ENCODE assay signal across 30 cellular contexts in the genomic region with DNA sequence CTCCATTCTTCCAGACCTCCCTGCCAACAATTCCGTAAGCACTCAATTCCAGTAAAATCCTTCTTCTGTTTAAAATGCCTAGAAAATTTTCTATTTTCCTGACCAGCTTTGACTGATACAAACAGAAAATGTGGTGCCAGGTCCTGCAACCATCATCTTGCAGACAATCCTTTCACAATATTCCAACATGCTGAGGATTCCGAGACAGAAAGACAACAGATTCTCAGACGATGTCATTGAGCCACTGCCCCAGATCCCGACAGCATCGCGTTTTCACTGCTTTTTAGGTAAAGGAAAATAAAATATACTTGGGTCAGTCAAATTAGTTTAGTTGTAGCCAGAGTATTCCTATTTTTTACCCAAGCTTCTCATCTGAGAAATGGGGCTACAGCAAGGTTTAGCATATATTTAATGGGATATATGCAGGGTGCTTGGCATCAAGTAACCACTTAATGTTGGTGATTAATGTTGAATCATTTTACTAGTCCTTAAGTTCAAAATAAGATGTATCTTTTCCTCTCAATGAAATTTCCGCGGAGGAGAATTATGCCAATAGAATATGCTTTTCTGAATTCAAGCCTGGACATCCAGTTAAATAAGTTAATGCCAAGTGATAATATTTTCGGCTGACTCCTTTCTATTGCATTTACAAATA.
"Had no signal": no experiment of that assay in that cellular context is flagged by ENCODE, and none has a peak within 500 bp of the region (broad histone marks: within the 10 kb centered on the region; RNA-seq: fewer than 3 reads in every experiment).

No MANE protein-coding gene starts in this region.

- H3K36me3 ChIP-seq: adrenal gland, brain microvascular endothelial cell, breast epithelium had no signal

- H3K27me3 ChIP-seq: adrenal gland, body of pancreas, brain microvascular endothelial cell, breast epithelium had no signal

- H3K4me1 ChIP-seq: adrenal gland, body of pancreas, breast epithelium had no signal

- H3K27ac ChIP-seq: adrenal gland, body of pancreas, brain microvascular endothelial cell, breast epithelium, VCaP had no signal

- H3K9me3 ChIP-seq: adrenal gland, body of pancreas, breast epithelium had no signal

- H3K4me3 ChIP-seq: adrenal gland, body of pancreas, breast epithelium had no signal

- DNase-seq: activated B cell treated with CpG ODN at 0.5 μM for 24 hours; activated CD4-positive, alpha-beta memory T cell treated with anti-CD3 and anti-CD28 coated beads for 36 hours; activated CD4-positive, alpha-beta T cell treated with anti-CD3 and anti-CD28 coated beads for 4 hours; activated CD4-positive, alpha-beta T cell treated with anti-CD3 and anti-CD28 coated beads, Interleukin-2, amount 10 ng/mL, durations not matched to agents 24 days and 14 days; activated CD4-positive, alpha-beta T cell treated with anti-CD3 and anti-CD28 coated beads, Interleukin-2, amount 50 U/mL, for 1 hour; activated CD4-positive, alpha-beta T cell treated with anti-CD3 and anti-CD28 coated beads, Interleukin-2, amount 50 U/mL, for 4 hours; activated CD4-positive, CD25-positive, alpha-beta regulatory T cell treated with anti-CD3 and anti-CD28 coated beads, Interleukin-2, amount 50 U/mL, for 72 hours; activated CD8-positive, alpha-beta memory T cell treated with anti-CD3 and anti-CD28 coated beads, Interleukin-2, amount 50 U/mL, for 4 hours; activated CD8-positive, alpha-beta T cell treated with anti-CD3 and anti-CD28 coated beads for 36 hours; activated effector memory CD4-positive, alpha-beta T cell treated with anti-CD3 and anti-CD28 coated beads, Interleukin-2, amount 50 U/mL, for 16 hours; activated gamma-delta T cell treated with Interleukin-2 at 50 U/mL for 16 hours; activated naive CD4-positive, alpha-beta T cell; activated naive CD4-positive, alpha-beta T cell treated with anti-CD3 and anti-CD28 coated beads for 36 hours; activated naive CD4-positive, alpha-beta T cell treated with anti-CD3 and anti-CD28 coated beads, Interleukin-2, amount 50 U/mL, for 16 hours; activated naive CD8-positive, alpha-beta T cell treated with anti-CD3 and anti-CD28 coated beads for 36 hours; activated T-cell treated with anti-CD3 and anti-CD28 coated beads for 4 hours; activated T-cell treated with anti-CD3 and anti-CD28 coated beads, Interleukin-2, amount 50 U/mL, for 1 hour; activated T-cell treated with anti-CD3 and anti-CD28 coated beads, Interleukin-2, amount 50 U/mL, for 4 hours; activated T-cell treated with anti-CD3 and anti-CD28 coated beads, Interleukin-2, amount 50 U/mL, for 72 hours; adrenal gland; amniotic stem cell; aorta; body of pancreas; brain microvascular endothelial cell; central memory CD4-positive, alpha-beta T cell; T-helper 1 cell; T-helper 2 cell; T-helper 9 cell had no signal
